Comparison of ENCODE assay signal across 1 cellular context in genomic region chr1:39890267-39890666, GRCh38.
A peak's percentile ranks its signal among the peaks of the same experiment; 100 is the strongest.
TF ChIP-seq lines count a peak whose summit lies in the region.

No MANE protein-coding gene starts in this region.

TF ChIP-seq in K562, 482 proteins besides CTCF, POLR2A, EP300 and RAD21 (continued from another document and continues in another):
- TF ChIP-seq ZC3H4 (CRISPR knock-in tag; IDR thresholded peaks at IDR 0.05; ENCODE audit: borderline replicate concordance), result no peak
- no peak for TF ChIP-seq GTF3C2 (IDR thresholded peaks at IDR 0.05; ENCODE audit: borderline replicate concordance, extremely low read depth, insufficient read length)
- TF ChIP-seq, protein P1, sequence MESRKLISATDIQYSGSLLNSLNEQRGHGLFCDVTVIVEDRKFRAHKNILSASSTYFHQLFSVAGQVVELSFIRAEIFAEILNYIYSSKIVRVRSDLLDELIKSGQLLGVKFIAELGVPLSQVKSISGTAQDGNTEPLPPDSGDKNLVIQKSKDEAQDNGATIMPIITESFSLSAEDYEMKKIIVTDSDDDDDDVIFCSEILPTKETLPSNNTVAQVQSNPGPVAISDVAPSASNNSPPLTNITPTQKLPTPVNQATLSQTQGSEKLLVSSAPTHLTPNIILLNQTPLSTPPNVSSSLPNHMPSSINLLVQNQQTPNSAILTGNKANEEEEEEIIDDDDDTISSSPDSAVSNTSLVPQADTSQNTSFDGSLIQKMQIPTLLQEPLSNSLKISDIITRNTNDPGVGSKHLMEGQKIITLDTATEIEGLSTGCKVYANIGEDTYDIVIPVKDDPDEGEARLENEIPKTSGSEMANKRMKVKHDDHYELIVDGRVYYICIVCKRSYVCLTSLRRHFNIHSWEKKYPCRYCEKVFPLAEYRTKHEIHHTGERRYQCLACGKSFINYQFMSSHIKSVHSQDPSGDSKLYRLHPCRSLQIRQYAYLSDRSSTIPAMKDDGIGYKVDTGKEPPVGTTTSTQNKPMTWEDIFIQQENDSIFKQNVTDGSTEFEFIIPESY (CRISPR knock-in tag; IDR thresholded peaks at IDR 0.05), result no peak
- TF ChIP-seq EZH2 (IDR thresholded peaks at IDR 0.05; ENCODE audit: borderline replicate concordance, low read depth, low read length), result no peak
- no peak for TF ChIP-seq BRD9 (IDR thresholded peaks at IDR 0.05; ENCODE audit: low read depth, partially characterized antibody)
- TF ChIP-seq LEF1 (IDR thresholded peaks at IDR 0.05), result no peak
- no peak for TF ChIP-seq NBN (IDR thresholded peaks at IDR 0.05; ENCODE audit: low read depth)
- TF ChIP-seq ATF2 (CRISPR knock-in tag; IDR thresholded peaks at IDR 0.05), result no peak
- no peak for TF ChIP-seq ZNF316 (IDR thresholded peaks at IDR 0.05)
- TF ChIP-seq E2F3 (CRISPR knock-in tag; IDR thresholded peaks at IDR 0.05), result no peak
- no peak for TF ChIP-seq ZNF79 (CRISPR knock-in tag; IDR thresholded peaks at IDR 0.05; ENCODE audit: low read depth)
- TF ChIP-seq, protein P2, sequence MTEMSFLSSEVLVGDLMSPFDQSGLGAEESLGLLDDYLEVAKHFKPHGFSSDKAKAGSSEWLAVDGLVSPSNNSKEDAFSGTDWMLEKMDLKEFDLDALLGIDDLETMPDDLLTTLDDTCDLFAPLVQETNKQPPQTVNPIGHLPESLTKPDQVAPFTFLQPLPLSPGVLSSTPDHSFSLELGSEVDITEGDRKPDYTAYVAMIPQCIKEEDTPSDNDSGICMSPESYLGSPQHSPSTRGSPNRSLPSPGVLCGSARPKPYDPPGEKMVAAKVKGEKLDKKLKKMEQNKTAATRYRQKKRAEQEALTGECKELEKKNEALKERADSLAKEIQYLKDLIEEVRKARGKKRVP (CRISPR knock-in tag; IDR thresholded peaks at IDR 0.05), result 0 out of 2 replicates have a peak, but pooled peaks have one; percentile 32
- peak; percentile 19; the same call in 1 of the 2 replicates for TF ChIP-seq ESRRA (IDR thresholded peaks at IDR 0.05; ENCODE audit: borderline replicate concordance, low read depth)
- peak; percentile 19; the same call in 1 of the 2 replicates for TF ChIP-seq PML (IDR thresholded peaks at IDR 0.05; ENCODE audit: low read length)
- no peak for TF ChIP-seq MXD1 (CRISPR knock-in tag; IDR thresholded peaks at IDR 0.05; ENCODE audit: borderline replicate concordance, poor library complexity, severe bottlenecking)
- no peak for TF ChIP-seq CHD4 (IDR thresholded peaks at IDR 0.05; ENCODE audit: insufficient read depth, insufficient replicate concordance, low read depth, low read length, poor library complexity, severe bottlenecking)
- TF ChIP-seq MCM5 (IDR thresholded peaks at IDR 0.05; ENCODE audit: low read depth), result no peak
- no peak for TF ChIP-seq CBX8 (IDR thresholded peaks at IDR 0.05; ENCODE audit: borderline replicate concordance, extremely low read depth, low read depth, low read length, poor library complexity, severe bottlenecking)
- TF ChIP-seq ZNF347 (CRISPR knock-in tag; IDR thresholded peaks at IDR 0.05; ENCODE audit: low read depth), result no peak
- no peak for TF ChIP-seq HDAC6 (IDR thresholded peaks at IDR 0.05; ENCODE audit: low read depth, low read length)
- TF ChIP-seq, protein P3, sequence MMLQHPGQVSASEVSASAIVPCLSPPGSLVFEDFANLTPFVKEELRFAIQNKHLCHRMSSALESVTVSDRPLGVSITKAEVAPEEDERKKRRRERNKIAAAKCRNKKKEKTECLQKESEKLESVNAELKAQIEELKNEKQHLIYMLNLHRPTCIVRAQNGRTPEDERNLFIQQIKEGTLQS (IDR thresholded peaks at IDR 0.05), result peak; percentile 43; the same call in 1 of the 2 replicates
- TF ChIP-seq, protein P3 (CRISPR knock-in tag; conservative IDR thresholded peaks at IDR 0.05), result no peak
- TF ChIP-seq, protein P4, sequence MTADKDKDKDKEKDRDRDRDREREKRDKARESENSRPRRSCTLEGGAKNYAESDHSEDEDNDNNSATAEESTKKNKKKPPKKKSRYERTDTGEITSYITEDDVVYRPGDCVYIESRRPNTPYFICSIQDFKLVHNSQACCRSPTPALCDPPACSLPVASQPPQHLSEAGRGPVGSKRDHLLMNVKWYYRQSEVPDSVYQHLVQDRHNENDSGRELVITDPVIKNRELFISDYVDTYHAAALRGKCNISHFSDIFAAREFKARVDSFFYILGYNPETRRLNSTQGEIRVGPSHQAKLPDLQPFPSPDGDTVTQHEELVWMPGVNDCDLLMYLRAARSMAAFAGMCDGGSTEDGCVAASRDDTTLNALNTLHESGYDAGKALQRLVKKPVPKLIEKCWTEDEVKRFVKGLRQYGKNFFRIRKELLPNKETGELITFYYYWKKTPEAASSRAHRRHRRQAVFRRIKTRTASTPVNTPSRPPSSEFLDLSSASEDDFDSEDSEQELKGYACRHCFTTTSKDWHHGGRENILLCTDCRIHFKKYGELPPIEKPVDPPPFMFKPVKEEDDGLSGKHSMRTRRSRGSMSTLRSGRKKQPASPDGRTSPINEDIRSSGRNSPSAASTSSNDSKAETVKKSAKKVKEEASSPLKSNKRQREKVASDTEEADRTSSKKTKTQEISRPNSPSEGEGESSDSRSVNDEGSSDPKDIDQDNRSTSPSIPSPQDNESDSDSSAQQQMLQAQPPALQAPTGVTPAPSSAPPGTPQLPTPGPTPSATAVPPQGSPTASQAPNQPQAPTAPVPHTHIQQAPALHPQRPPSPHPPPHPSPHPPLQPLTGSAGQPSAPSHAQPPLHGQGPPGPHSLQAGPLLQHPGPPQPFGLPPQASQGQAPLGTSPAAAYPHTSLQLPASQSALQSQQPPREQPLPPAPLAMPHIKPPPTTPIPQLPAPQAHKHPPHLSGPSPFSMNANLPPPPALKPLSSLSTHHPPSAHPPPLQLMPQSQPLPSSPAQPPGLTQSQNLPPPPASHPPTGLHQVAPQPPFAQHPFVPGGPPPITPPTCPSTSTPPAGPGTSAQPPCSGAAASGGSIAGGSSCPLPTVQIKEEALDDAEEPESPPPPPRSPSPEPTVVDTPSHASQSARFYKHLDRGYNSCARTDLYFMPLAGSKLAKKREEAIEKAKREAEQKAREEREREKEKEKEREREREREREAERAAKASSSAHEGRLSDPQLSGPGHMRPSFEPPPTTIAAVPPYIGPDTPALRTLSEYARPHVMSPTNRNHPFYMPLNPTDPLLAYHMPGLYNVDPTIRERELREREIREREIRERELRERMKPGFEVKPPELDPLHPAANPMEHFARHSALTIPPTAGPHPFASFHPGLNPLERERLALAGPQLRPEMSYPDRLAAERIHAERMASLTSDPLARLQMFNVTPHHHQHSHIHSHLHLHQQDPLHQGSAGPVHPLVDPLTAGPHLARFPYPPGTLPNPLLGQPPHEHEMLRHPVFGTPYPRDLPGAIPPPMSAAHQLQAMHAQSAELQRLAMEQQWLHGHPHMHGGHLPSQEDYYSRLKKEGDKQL (CRISPR knock-in tag; IDR thresholded peaks at IDR 0.05; ENCODE audit: borderline replicate concordance), result no peak
- TF ChIP-seq ZNF212 (CRISPR knock-in tag; IDR thresholded peaks at IDR 0.05), result no peak
- TF ChIP-seq PBX2 (CRISPR knock-in tag; IDR thresholded peaks at IDR 0.05; ENCODE audit: low read depth), result no peak
- TF ChIP-seq PBX2 (tag; conservative IDR thresholded peaks at IDR 0.05; ENCODE audit: low read depth), result no peak
- TF ChIP-seq ASH1L (IDR thresholded peaks at IDR 0.05; ENCODE audit: borderline replicate concordance, low read depth, partially characterized antibody), result no peak
- no peak for TF ChIP-seq ZEB2 (IDR thresholded peaks at IDR 0.05)
- peak in 1 of 2 experiments; percentile 36; a peak in 3 of 4 replicates for TF ChIP-seq KDM1A (IDR thresholded peaks at IDR 0.05)
- no peak for TF ChIP-seq ZNF830 (CRISPR knock-in tag; IDR thresholded peaks at IDR 0.05)
- TF ChIP-seq, protein P5, sequence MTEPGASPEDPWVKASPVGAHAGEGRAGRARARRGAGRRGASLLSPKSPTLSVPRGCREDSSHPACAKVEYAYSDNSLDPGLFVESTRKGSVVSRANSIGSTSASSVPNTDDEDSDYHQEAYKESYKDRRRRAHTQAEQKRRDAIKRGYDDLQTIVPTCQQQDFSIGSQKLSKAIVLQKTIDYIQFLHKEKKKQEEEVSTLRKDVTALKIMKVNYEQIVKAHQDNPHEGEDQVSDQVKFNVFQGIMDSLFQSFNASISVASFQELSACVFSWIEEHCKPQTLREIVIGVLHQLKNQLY (CRISPR knock-in tag; conservative IDR thresholded peaks at IDR 0.05), result no peak
- TF ChIP-seq FOXP1 (CRISPR knock-in tag; IDR thresholded peaks at IDR 0.05), result no peak
- TF ChIP-seq ZNF76 (CRISPR knock-in tag; IDR thresholded peaks at IDR 0.05; ENCODE audit: borderline replicate concordance), result no peak
- no peak for TF ChIP-seq ZMIZ1 (IDR thresholded peaks at IDR 0.05; ENCODE audit: low read depth in 2 of 2, low read length in 2 of 2)
- TF ChIP-seq CEBPG (CRISPR knock-in tag; IDR thresholded peaks at IDR 0.05), result peak; percentile 71; the same call in 1 of the 2 replicates
- peak in 1 of 2 experiments; percentile 72; a peak in 3 of 4 replicates for TF ChIP-seq CEBPG (tag; conservative IDR thresholded peaks at IDR 0.05 in 1 of 2, IDR thresholded peaks at IDR 0.05 in 1 of 2)
- no peak for TF ChIP-seq PHB2 (IDR thresholded peaks at IDR 0.05; ENCODE audit: low read depth)
